ENCODE assay signal across 18 cellular contexts in genomic region chr9:86722706-86723075, GRCh38.
A peak's percentile ranks its signal among the peaks of the same experiment; 100 is the strongest.
DNase-seq lines count a peak whose midpoint lies in the region; ATAC-seq, FAIRE-seq and TF ChIP-seq lines count a peak whose summit lies in the region.
"Had no signal": no experiment of that assay in that cellular context is flagged by ENCODE, and none has a peak within 500 bp of the region (broad histone marks: within the 10 kb centered on the region; RNA-seq: fewer than 3 reads in every experiment).

No MANE protein-coding gene starts in this region.

- H3K27me3 ChIP-seq in Loucy (ENCODE audit: insufficient read depth, low read length, poor library complexity, severe bottlenecking) (no peaks in the 10 kb centered on the region), tibial artery (no peaks in the 10 kb centered on the region), HAP-1 (ENCODE audit: low read depth) (no peaks in the 10 kb centered on the region)
- H3K27me3 ChIP-seq: colonic mucosa had no signal

- H3K27ac Mint-ChIP-seq in MCF 10A (ENCODE audit: low read depth, unreplicated experiment) (peak overlapping the region; percentile 63), mesothelial cell of epicardium (peak overlapping the region; percentile 94)
- H3K27ac Mint-ChIP-seq: B cell; T-helper 2 cell treated with Interferon-gamma antibody and Interleukin-4, amounts not matched to agents 5 μg/mL and 100 μg/mL, for 36 hours had no signal

- H3F3A ChIP-seq in Loucy (ENCODE audit: low read depth), result no peaks in the 10 kb centered on the region

- BruUV-seq in MCF 10A (replicated peaks; lab: Mats Ljungman, UMichigan), result no TSS peak

- H2AFZ ChIP-seq in Loucy (ENCODE audit: low read length), result 0 out of 2 replicates have a peak overlapping the region, but pooled peaks have one; percentile 71

- H3K4me3 Mint-ChIP-seq in MCF 10A (ENCODE audit: unreplicated experiment) (no peak overlapping the region), mesothelial cell of epicardium (no peak overlapping the region)
- H3K4me3 Mint-ChIP-seq: B cell; T-helper 2 cell treated with Interferon-gamma antibody and Interleukin-4, amounts not matched to agents 5 μg/mL and 100 μg/mL, for 36 hours had no signal

- POLR2A ChIA-PET in MCF 10A (lab: Yijun Ruan, JAX), result interaction anchor here (2.3 kb wide), 1 partner anchor 9 kb away, joined by 7 read pairs; no protein-coding TSS in a partner anchor

- H3K9me2 ChIP-seq in Loucy (replicated peaks; ENCODE audit: low read depth, low read length), result no peaks in the 10 kb centered on the region

- H3K4me1 ChIP-seq in Loucy (ENCODE audit: insufficient read depth, low read length, poor library complexity, severe bottlenecking), result peaks cover 10% of the 10 kb centered on the region
- H3K4me1 ChIP-seq in tibial artery, result peaks cover 0 to 28% (median 23%) of the 10 kb centered on the region in 4 donors
- H3K4me1 ChIP-seq in HAP-1, result no peaks in the 10 kb centered on the region
- H3K4me1 ChIP-seq: colonic mucosa had no signal

- no peaks in the 10 kb centered on the region for H4K20me1 ChIP-seq in Loucy (ENCODE audit: insufficient read depth, low read length, poor library complexity, severe bottlenecking)

- H3K79me2 ChIP-seq in Loucy (ENCODE audit: insufficient read depth, low read length), result no peaks in the 10 kb centered on the region

- DNase-seq in MCF 10A (ENCODE audit: unreplicated experiment) (no peak), mesothelial cell of epicardium (ENCODE audit: low spot score in 2 of 2, unreplicated experiment in 2 of 2) (no peak), tibial artery (no peak), HAP-1 (ENCODE audit: low spot score in 2 of 2) (no peak), GM19239 (ENCODE audit: insufficient read length, low spot score) (no peak)
- DNase-seq: activated CD4-positive, CD25-positive, alpha-beta regulatory T cell; colonic mucosa; DMS 273 treated with DMSO at 0.1 percent for 48 hours; kidney; NCI-H1694 treated with DMSO at 0.1 percent for 48 hours; NCI-H446; posterior cingulate gyrus; Right ventricle myocardium superior; stimulated activated naive CD4-positive, alpha-beta T cell treated with Interleukin-2 at 50 U/mL for 16 hours had no signal

- ATAC-seq in GM21447 (IDR thresholded peaks at IDR 0.05; ENCODE audit: unreplicated experiment), result no peak

- intact Hi-C loops in MCF 10A (cut with micrococcal nuclease), result no loop called here
- intact Hi-C loops in tibial artery (cut with DNase I; ENCODE audit: low total_unique reads), result no loop called here

- peak overlapping the region; percentile 71 to 72 for H3K27ac ChIP-seq in tibial artery
- H3K27ac ChIP-seq: colonic mucosa had no signal

- in situ Hi-C loops in HAP-1 (cut with MboI; ENCODE audit: low sequenced_read_pairs), result no loop called here

- H3K4me3 ChIP-seq in Loucy (ENCODE audit: low read length, poor library complexity, severe bottlenecking), result no peak overlapping the region
- H3K4me3 ChIP-seq in tibial artery, result no peak overlapping the region
- no peak overlapping the region for H3K4me3 ChIP-seq in HAP-1
- H3K4me3 ChIP-seq: colonic mucosa had no signal

- H3K9ac ChIP-seq in Loucy (ENCODE audit: low read depth, low read length, poor library complexity, severe bottlenecking), result no peak overlapping the region

- no peaks in the 10 kb centered on the region for H3K9me3 Mint-ChIP-seq in MCF 10A (ENCODE audit: unreplicated experiment)
- H3K9me3 Mint-ChIP-seq in mesothelial cell of epicardium, result peaks cover 4% of the 10 kb centered on the region
- H3K9me3 Mint-ChIP-seq: T-helper 2 cell treated with Interferon-gamma antibody and Interleukin-4, amounts not matched to agents 5 μg/mL and 100 μg/mL, for 36 hours had no signal

- H3K4me1 Mint-ChIP-seq in MCF 10A (ENCODE audit: insufficient read depth, unreplicated experiment) (peaks cover 11% of the 10 kb centered on the region), mesothelial cell of epicardium (peaks cover 51% of the 10 kb centered on the region)
- H3K4me1 Mint-ChIP-seq: B cell had no signal

- H3K36me3 Mint-ChIP-seq in MCF 10A (ENCODE audit: insufficient read depth, unreplicated experiment) (no peaks in the 10 kb centered on the region), mesothelial cell of epicardium (no peaks in the 10 kb centered on the region)

- H3K36me3 ChIP-seq in Loucy (ENCODE audit: insufficient read depth, low read length) (no peaks in the 10 kb centered on the region), tibial artery (no peaks in the 10 kb centered on the region), HAP-1 (replicated peaks) (no peaks in the 10 kb centered on the region)
- H3K36me3 ChIP-seq: colonic mucosa had no signal

- CTCF ChIA-PET in MCF 10A (lab: Yijun Ruan, JAX), result interaction anchor here (0.8 kb wide), 1 partner anchor 12 kb away, joined by 3 read pairs; no protein-coding TSS in a partner anchor

- H3K4me2 ChIP-seq in Loucy (ENCODE audit: low read depth, low read length, poor library complexity, severe bottlenecking), result no peak overlapping the region

- FAIRE-seq in GM19239 (lab: Jason Lieb, UNC), result no peak
- FAIRE-seq: kidney had no signal

- H3K27me3 Mint-ChIP-seq in MCF 10A (ENCODE audit: insufficient read depth, unreplicated experiment), result no peaks in the 10 kb centered on the region
- no peaks in the 10 kb centered on the region for H3K27me3 Mint-ChIP-seq in mesothelial cell of epicardium (ENCODE audit: low read depth)

- H3K9me3 ChIP-seq in Loucy (ENCODE audit: insufficient read depth, low read depth, low read length) (no peaks in the 10 kb centered on the region), tibial artery (no peaks in the 10 kb centered on the region), HAP-1 (no peaks in the 10 kb centered on the region)
- H3K9me3 ChIP-seq: colonic mucosa had no signal

- TF ChIP-seq CTCF in Loucy (conservative IDR thresholded peaks at IDR 0.05; ENCODE audit: low read length), result no peak
- TF ChIP-seq CTCF in MCF 10A (IDR thresholded peaks at IDR 0.05; ENCODE audit: unreplicated experiment), result no peak
- TF ChIP-seq CTCF in mesothelial cell of epicardium (IDR thresholded peaks at IDR 0.05; ENCODE audit: unreplicated experiment), result no peak
- TF ChIP-seq CTCF in tibial artery (IDR thresholded peaks at IDR 0.05), result no peak
